In genomic region chr15:81323944-81324881, GRCh38 we compare ENCODE assay signal across 1 cellular context.
TF ChIP-seq lines count a peak whose summit lies in the region.

A gene with protein sequence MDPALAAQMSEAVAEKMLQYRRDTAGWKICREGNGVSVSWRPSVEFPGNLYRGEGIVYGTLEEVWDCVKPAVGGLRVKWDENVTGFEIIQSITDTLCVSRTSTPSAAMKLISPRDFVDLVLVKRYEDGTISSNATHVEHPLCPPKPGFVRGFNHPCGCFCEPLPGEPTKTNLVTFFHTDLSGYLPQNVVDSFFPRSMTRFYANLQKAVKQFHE (minus strand): TSS chr15:81324141. CDS start chr15:81324099, 42 bp downstream.

TF ChIP-seq in HEK293, 187 proteins besides CTCF, POLR2A, EP300 and RAD21 (continued from another document):
- TF ChIP-seq, protein P1, sequence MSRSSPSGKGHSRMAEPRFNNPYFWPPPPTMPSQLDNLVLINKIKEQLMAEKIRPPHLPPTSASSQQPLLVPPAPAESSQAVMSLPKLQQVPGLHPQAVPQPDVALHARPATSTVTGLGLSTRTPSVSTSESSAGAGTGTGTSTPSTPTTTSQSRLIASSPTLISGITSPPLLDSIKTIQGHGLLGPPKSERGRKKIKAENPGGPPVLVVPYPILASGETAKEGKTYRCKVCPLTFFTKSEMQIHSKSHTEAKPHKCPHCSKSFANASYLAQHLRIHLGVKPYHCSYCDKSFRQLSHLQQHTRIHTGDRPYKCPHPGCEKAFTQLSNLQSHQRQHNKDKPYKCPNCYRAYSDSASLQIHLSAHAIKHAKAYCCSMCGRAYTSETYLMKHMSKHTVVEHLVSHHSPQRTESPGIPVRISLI (tag by site-specific recombination; IDR thresholded peaks at IDR 0.05) = no peak
- TF ChIP-seq ZNF670 (tag by site-specific recombination; IDR thresholded peaks at IDR 0.05; ENCODE audit: low read depth) (no peak), ZNF585B (tag by site-specific recombination; IDR thresholded peaks at IDR 0.05) (no peak), ZBTB48 (tag by site-specific recombination; IDR thresholded peaks at IDR 0.05) (no peak; the same call in 1 of the 2 replicates), ZNF155 (tag by site-specific recombination; IDR thresholded peaks at IDR 0.05) (no peak), GLIS2 (tag by site-specific recombination; IDR thresholded peaks at IDR 0.05) (no peak; the same call in 1 of the 2 replicates), FEZF1 (tag by site-specific recombination; IDR thresholded peaks at IDR 0.05) (no peak), IKZF3 (tag by site-specific recombination; IDR thresholded peaks at IDR 0.05) (peak; percentile 43; the same call in 1 of the 2 replicates), ZNF423 (tag by site-specific recombination; IDR thresholded peaks at IDR 0.05) (no peak), ZNF639 (tag by site-specific recombination; IDR thresholded peaks at IDR 0.05) (peak; percentile 28; the same call in 1 of the 2 replicates), ZNF175 (tag by site-specific recombination; IDR thresholded peaks at IDR 0.05) (no peak), ZNF521 (tag by site-specific recombination; IDR thresholded peaks at IDR 0.05) (no peak), ZNF121 (tag by site-specific recombination; IDR thresholded peaks at IDR 0.05) (no peak), KLF8 (tag by site-specific recombination; IDR thresholded peaks at IDR 0.05) (0 out of 2 replicates have a peak, but pooled peaks have one; percentile 47), OSR2 (tag by site-specific recombination; IDR thresholded peaks at IDR 0.05) (no peak), ZFP41 (tag by site-specific recombination; IDR thresholded peaks at IDR 0.05; ENCODE audit: borderline replicate concordance) (no peak), ZNF777 (tag by site-specific recombination; IDR thresholded peaks at IDR 0.05; ENCODE audit: borderline replicate concordance) (no peak), REPIN1 (tag by site-specific recombination; IDR thresholded peaks at IDR 0.05; ENCODE audit: low read depth) (no peak), ZNF501 (tag by site-specific recombination; IDR thresholded peaks at IDR 0.05) (peak; percentile 40; the same call in 1 of the 2 replicates), KLF16 (tag by site-specific recombination; IDR thresholded peaks at IDR 0.05) (no peak)
- TF ChIP-seq, protein P2, sequence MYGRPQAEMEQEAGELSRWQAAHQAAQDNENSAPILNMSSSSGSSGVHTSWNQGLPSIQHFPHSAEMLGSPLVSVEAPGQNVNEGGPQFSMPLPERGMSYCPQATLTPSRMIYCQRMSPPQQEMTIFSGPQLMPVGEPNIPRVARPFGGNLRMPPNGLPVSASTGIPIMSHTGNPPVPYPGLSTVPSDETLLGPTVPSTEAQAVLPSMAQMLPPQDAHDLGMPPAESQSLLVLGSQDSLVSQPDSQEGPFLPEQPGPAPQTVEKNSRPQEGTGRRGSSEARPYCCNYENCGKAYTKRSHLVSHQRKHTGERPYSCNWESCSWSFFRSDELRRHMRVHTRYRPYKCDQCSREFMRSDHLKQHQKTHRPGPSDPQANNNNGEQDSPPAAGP (tag by site-specific recombination; IDR thresholded peaks at IDR 0.05) = peak; percentile 26; the same call in 1 of the 2 replicates
- TF ChIP-seq, protein P3, sequence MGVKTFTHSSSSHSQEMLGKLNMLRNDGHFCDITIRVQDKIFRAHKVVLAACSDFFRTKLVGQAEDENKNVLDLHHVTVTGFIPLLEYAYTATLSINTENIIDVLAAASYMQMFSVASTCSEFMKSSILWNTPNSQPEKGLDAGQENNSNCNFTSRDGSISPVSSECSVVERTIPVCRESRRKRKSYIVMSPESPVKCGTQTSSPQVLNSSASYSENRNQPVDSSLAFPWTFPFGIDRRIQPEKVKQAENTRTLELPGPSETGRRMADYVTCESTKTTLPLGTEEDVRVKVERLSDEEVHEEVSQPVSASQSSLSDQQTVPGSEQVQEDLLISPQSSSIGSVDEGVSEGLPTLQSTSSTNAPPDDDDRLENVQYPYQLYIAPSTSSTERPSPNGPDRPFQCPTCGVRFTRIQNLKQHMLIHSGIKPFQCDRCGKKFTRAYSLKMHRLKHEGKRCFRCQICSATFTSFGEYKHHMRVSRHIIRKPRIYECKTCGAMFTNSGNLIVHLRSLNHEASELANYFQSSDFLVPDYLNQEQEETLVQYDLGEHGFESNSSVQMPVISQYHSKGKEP (tag by site-specific recombination; IDR thresholded peaks at IDR 0.05) = no peak
- TF ChIP-seq, protein P4, sequence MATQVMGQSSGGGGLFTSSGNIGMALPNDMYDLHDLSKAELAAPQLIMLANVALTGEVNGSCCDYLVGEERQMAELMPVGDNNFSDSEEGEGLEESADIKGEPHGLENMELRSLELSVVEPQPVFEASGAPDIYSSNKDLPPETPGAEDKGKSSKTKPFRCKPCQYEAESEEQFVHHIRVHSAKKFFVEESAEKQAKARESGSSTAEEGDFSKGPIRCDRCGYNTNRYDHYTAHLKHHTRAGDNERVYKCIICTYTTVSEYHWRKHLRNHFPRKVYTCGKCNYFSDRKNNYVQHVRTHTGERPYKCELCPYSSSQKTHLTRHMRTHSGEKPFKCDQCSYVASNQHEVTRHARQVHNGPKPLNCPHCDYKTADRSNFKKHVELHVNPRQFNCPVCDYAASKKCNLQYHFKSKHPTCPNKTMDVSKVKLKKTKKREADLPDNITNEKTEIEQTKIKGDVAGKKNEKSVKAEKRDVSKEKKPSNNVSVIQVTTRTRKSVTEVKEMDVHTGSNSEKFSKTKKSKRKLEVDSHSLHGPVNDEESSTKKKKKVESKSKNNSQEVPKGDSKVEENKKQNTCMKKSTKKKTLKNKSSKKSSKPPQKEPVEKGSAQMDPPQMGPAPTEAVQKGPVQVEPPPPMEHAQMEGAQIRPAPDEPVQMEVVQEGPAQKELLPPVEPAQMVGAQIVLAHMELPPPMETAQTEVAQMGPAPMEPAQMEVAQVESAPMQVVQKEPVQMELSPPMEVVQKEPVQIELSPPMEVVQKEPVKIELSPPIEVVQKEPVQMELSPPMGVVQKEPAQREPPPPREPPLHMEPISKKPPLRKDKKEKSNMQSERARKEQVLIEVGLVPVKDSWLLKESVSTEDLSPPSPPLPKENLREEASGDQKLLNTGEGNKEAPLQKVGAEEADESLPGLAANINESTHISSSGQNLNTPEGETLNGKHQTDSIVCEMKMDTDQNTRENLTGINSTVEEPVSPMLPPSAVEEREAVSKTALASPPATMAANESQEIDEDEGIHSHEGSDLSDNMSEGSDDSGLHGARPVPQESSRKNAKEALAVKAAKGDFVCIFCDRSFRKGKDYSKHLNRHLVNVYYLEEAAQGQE (tag by site-specific recombination; IDR thresholded peaks at IDR 0.05) = no peak
- TF ChIP-seq, protein P5, sequence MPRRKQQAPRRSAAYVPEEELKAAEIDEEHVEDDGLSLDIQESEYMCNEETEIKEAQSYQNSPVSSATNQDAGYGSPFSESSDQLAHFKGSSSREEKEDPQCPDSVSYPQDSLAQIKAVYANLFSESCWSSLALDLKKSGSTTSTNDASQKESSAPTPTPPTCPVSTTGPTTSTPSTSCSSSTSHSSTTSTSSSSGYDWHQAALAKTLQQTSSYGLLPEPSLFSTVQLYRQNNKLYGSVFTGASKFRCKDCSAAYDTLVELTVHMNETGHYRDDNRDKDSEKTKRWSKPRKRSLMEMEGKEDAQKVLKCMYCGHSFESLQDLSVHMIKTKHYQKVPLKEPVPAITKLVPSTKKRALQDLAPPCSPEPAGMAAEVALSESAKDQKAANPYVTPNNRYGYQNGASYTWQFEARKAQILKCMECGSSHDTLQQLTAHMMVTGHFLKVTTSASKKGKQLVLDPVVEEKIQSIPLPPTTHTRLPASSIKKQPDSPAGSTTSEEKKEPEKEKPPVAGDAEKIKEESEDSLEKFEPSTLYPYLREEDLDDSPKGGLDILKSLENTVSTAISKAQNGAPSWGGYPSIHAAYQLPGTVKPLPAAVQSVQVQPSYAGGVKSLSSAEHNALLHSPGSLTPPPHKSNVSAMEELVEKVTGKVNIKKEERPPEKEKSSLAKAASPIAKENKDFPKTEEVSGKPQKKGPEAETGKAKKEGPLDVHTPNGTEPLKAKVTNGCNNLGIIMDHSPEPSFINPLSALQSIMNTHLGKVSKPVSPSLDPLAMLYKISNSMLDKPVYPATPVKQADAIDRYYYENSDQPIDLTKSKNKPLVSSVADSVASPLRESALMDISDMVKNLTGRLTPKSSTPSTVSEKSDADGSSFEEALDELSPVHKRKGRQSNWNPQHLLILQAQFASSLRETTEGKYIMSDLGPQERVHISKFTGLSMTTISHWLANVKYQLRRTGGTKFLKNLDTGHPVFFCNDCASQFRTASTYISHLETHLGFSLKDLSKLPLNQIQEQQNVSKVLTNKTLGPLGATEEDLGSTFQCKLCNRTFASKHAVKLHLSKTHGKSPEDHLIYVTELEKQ (tag by site-specific recombination; IDR thresholded peaks at IDR 0.05; ENCODE audit: borderline replicate concordance) = no peak
- TF ChIP-seq, protein P6, sequence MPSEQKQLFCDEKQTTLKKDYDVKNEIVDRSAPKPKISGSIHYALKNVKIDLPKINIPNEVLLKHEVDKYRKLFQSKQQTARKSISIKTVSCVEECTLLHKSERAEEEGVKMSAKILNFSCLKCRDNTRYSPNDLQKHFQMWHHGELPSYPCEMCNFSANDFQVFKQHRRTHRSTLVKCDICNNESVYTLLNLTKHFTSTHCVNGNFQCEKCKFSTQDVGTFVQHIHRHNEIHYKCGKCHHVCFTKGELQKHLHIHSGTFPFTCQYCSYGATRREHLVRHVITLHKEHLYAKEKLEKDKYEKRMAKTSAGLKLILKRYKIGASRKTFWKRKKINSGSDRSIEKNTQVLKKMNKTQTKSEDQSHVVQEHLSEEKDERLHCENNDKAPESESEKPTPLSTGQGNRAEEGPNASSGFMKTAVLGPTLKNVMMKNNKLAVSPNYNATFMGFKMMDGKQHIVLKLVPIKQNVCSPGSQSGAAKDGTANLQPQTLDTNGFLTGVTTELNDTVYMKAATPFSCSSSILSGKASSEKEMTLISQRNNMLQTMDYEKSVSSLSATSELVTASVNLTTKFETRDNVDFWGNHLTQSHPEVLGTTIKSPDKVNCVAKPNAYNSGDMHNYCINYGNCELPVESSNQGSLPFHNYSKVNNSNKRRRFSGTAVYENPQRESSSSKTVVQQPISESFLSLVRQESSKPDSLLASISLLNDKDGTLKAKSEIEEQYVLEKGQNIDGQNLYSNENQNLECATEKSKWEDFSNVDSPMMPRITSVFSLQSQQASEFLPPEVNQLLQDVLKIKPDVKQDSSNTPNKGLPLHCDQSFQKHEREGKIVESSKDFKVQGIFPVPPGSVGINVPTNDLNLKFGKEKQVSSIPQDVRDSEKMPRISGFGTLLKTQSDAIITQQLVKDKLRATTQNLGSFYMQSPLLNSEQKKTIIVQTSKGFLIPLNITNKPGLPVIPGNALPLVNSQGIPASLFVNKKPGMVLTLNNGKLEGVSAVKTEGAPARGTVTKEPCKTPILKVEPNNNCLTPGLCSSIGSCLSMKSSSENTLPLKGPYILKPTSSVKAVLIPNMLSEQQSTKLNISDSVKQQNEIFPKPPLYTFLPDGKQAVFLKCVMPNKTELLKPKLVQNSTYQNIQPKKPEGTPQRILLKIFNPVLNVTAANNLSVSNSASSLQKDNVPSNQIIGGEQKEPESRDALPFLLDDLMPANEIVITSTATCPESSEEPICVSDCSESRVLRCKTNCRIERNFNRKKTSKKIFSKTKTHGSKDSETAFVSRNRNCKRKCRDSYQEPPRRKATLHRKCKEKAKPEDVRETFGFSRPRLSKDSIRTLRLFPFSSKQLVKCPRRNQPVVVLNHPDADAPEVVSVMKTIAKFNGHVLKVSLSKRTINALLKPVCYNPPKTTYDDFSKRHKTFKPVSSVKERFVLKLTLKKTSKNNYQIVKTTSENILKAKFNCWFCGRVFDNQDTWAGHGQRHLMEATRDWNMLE (tag by site-specific recombination; conservative IDR thresholded peaks at IDR 0.05; ENCODE audit: low read depth) = no peak
